Comparison of ENCODE assay signal across 1 cellular context in the genomic region with DNA sequence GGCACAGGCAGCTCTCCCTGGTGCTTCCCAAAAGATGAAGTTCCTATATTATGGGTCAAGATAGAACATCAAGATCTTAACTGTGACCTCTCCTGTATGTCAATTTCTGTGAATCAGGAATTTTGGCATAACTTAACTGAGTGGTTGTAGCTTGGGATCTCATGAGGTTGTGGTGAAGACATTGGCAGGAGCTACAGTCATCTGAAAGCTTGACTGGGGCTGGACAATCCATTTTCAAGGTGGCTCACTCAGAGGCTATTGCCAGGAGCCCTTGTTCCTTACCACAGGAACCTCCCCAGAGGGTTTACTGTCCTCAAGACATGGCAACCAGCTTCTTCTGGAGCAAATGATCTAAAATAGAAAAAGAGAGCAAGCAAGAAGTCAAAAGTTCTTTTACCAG.
TF ChIP-seq lines count a peak whose summit lies in the region.

No MANE protein-coding gene starts in this region.

TF ChIP-seq in IMR-90, 13 proteins besides CTCF, POLR2A, EP300 and RAD21:
- TF ChIP-seq NFE2L2 (IDR thresholded peaks at IDR 0.05; ENCODE audit: low read depth, low read length), result no peak
- TF ChIP-seq SMC3 (IDR thresholded peaks at IDR 0.05; ENCODE audit: low read depth, low read length), result no peak
- no peak for TF ChIP-seq USF2 (IDR thresholded peaks at IDR 0.05; ENCODE audit: low read depth, low read length)
- TF ChIP-seq MAZ (IDR thresholded peaks at IDR 0.05; ENCODE audit: borderline replicate concordance, low read depth, low read length), result no peak
- TF ChIP-seq, protein P1, sequence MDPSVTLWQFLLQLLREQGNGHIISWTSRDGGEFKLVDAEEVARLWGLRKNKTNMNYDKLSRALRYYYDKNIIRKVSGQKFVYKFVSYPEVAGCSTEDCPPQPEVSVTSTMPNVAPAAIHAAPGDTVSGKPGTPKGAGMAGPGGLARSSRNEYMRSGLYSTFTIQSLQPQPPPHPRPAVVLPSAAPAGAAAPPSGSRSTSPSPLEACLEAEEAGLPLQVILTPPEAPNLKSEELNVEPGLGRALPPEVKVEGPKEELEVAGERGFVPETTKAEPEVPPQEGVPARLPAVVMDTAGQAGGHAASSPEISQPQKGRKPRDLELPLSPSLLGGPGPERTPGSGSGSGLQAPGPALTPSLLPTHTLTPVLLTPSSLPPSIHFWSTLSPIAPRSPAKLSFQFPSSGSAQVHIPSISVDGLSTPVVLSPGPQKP (IDR thresholded peaks at IDR 0.05; ENCODE audit: borderline replicate concordance, low read depth, low read length), result no peak
